In the genomic region with DNA sequence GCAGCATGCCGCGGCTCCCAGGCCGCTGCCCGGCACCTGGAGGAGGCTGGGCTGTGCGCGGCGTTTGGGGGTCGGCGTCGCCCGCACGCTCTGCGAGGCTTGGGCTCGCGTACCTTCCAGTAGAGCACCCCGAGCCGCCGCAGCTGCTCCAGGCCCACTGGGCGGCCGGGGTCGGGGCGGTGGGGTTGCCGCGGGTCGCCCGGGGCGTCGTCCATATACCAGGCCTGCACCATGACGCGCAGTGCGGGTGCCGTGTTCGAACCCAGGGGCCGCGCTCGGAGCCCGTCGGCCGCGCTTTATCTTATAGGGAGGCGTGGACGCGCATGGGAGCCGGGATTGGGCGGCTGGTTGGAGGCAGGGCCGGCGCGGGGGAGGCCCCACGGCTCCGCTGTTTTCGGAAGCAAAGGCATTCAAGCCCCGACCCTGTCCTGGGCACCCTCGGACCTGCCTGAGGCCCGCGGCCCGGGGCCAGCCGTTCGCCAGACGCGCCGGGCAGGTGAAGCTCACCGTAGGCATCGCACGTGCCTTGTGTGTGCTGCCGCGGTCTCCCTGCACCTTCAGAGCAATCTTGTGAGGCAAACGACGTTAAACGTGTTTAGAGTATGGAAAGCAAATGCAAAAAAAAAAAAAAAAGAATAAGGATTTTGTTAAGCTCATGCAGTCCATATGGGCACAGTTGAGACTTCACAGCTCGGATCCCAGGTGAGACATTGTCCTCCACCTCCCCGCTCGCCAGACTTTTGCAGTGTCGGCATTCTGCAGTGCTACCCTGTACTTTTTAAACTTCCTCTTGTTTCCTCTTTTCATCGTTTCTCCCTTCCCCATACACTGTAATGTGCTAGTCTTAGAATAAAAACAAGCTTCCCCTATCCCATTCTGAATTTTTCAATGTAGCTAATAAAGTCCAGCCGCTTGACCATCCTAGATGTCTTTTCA, we compare ENCODE assay signal across 8 cellular contexts. TPM values are rescaled to one million over a fixed set of nuclear protein-coding genes. Genes with fewer than 3 reads are reported as not detected.
DNase-seq lines count a peak whose midpoint lies in the region; ATAC-seq and TF ChIP-seq lines count a peak whose summit lies in the region.

A gene with protein sequence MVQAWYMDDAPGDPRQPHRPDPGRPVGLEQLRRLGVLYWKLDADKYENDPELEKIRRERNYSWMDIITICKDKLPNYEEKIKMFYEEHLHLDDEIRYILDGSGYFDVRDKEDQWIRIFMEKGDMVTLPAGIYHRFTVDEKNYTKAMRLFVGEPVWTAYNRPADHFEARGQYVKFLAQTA (minus strand): TSS at position 277 of the 936 bp plus-strand sequence. CDS start 44 bp downstream, at position 233.

- no peaks in the 10 kb centered on the region for H3K9me3 ChIP-seq in right lobe of liver

- TF ChIP-seq POLR2A in GM18951 (IDR thresholded peaks at IDR 0.05; ENCODE audit: extremely low read depth, insufficient read depth, insufficient read length) (peak; percentile 87), right lobe of liver (IDR thresholded peaks at IDR 0.05) (peak; percentile 96)

- under 1% methylated on average over 32 of the region's 75 CpGs for WGBS in right lobe of liver (ENCODE audit: insufficient coverage, low coverage, low lambda C conversion rate, missing lambda C conversion rate)

- H3K4me1 ChIP-seq in right lobe of liver: peaks cover 0 to 42% (median 12%) of the 10 kb centered on the region in 4 donors

- ATAC-seq in HG03159 (IDR thresholded peaks at IDR 0.05; ENCODE audit: unreplicated experiment): peak; percentile 60
- peak; percentile 72 to 88 (median 80) for ATAC-seq in right lobe of liver

- H3K36me3 ChIP-seq in right lobe of liver: peaks cover 0 to 5% (median 0%) of the 10 kb centered on the region in 4 donors

- no peak for TF ChIP-seq CTCF in right lobe of liver (IDR thresholded peaks at IDR 0.05)

- in situ Hi-C loops in GM18951 (cut with MboI; ENCODE audit: low sequenced_read_pairs, unreplicated experiment): no loop called here

- intact Hi-C loops in right lobe of liver (cut with DNase I): no loop called here

- H3K27ac ChIP-seq in right lobe of liver: peak within 1 kb of the TSS; percentile 97 to 100 (median 97)

- no peaks in the 10 kb centered on the region for H3K27me3 ChIP-seq in right lobe of liver

- H3K4me3 ChIP-seq in right lobe of liver: peak within 1 kb of the TSS; percentile 88 to 99 (median 95)

- peak; percentile 82 for DNase-seq in Ammon's horn (ENCODE audit: low spot score)
- peak; percentile 53 for DNase-seq in NCI-H510A (lab: John Stamatoyannopoulos, UW)
- DNase-seq in activated CD4-positive, alpha-beta T cell treated with anti-CD3 and anti-CD28 coated beads, Interleukin-2, amount 50 U/mL, for 1 hour: peak; percentile 73
- peak; percentile 30 to 84 for DNase-seq in dermis microvascular lymphatic vessel endothelial cell (ENCODE audit: low read depth in 2 of 2)
- peak; percentile 92 to 96 (median 96) for DNase-seq in right lobe of liver
- DNase-seq in stimulated activated CD4-positive, alpha-beta T cell treated with anti-CD3 and anti-CD28 coated beads, Interleukin-4, amount 100 ng/mL, for 48 hours (ENCODE audit: low read depth in 2 of 2): peak; percentile 68 to 79

RNA-seq across cellular contexts. Expression of the gene that starts here (rescaled TPM):
- 45.3 and 63.5 TPM in 2 replicates for total RNA-seq in dermis microvascular lymphatic vessel endothelial cell
- total RNA-seq in right lobe of liver: 100 to 1,000 TPM; 165 to 470 (median 246) TPM

Comparison
In these comparisons a context has a peak if more than half of its experiments do, and no peak if none do; other contexts are left out.
1. Peak in every context shown above with its lines: DNase-seq, ATAC-seq, H3K4me3 ChIP-seq and H3K27ac ChIP-seq.